Comparison of ENCODE assay signal across 19 cellular contexts in the genomic region with DNA sequence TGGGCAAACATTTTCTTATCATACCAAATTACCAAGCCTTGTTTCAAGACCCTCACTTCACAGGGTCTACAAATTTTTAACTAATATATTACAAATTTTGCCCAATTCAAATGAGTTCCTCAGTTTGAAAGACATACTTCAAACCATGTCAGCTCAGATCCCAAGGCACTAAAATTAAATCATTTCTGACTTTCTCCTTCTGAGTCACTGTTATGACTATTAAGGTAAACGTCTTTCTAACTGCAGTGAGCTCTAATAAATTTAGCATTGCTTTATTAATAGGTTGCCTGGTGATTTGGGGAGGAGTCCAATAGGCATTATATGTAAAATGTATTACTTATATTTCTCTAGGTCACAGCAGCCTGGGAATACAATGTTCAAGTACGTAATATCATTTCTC.
DNase-seq lines count a peak whose midpoint lies in the region; ATAC-seq, FAIRE-seq and TF ChIP-seq lines count a peak whose summit lies in the region.
"Had no signal": no experiment of that assay in that cellular context is flagged by ENCODE, and none has a peak within 500 bp of the region (broad histone marks: within the 10 kb centered on the region; RNA-seq: fewer than 3 reads in every experiment).

No MANE protein-coding gene starts in this region.

- peaks cover 0 to 22% (median 5%) of the 10 kb centered on the region in 3 donors for H3K4me1 ChIP-seq in gastroesophageal sphincter
- H3K4me1 ChIP-seq: Caco-2 had no signal

- H3K36me3 ChIP-seq in bronchial epithelial cell (ENCODE audit: control insufficient read depth, insufficient read depth, low read length) = no peaks in the 10 kb centered on the region
- no peaks in the 10 kb centered on the region for H3K36me3 ChIP-seq in gastroesophageal sphincter
- H3K36me3 ChIP-seq: BLaER1 had no signal

- no peaks in the 10 kb centered on the region for H3K27me3 Mint-ChIP-seq in glutamatergic neuron (ENCODE audit: unreplicated experiment)

- no peaks in the 10 kb centered on the region for H3K9me3 ChIP-seq in gastroesophageal sphincter
- H3K9me3 ChIP-seq: Caco-2 had no signal

- TF ChIP-seq POLR2A in gastroesophageal sphincter (IDR thresholded peaks at IDR 0.05) = no peak

- ATAC-seq in GM18511 (IDR thresholded peaks at IDR 0.05; ENCODE audit: unreplicated experiment) (peak; percentile 54), HG03175 (IDR thresholded peaks at IDR 0.05; ENCODE audit: unreplicated experiment) (peak; percentile 42), gastroesophageal sphincter (no peak)

- TF ChIP-seq CTCF in bronchial epithelial cell (IDR thresholded peaks at IDR 0.05; ENCODE audit: insufficient read depth, low read length, severe bottlenecking) = no peak
- no peak for TF ChIP-seq CTCF in glutamatergic neuron (IDR thresholded peaks at IDR 0.05; ENCODE audit: partially characterized antibody, unreplicated experiment)
- no peak for TF ChIP-seq CTCF in gastroesophageal sphincter (IDR thresholded peaks at IDR 0.05)

- H3K4me3 ChIP-seq in bronchial epithelial cell (ENCODE audit: low read depth, low read length) = no peak overlapping the region
- no peak overlapping the region for H3K4me3 ChIP-seq in gastroesophageal sphincter
- H3K4me3 ChIP-seq: BLaER1, GM23248 had no signal

- H3K36me3 Mint-ChIP-seq in glutamatergic neuron (ENCODE audit: unreplicated experiment) = no peaks in the 10 kb centered on the region
- H3K36me3 Mint-ChIP-seq: CD8-positive, alpha-beta memory T cell had no signal

- no peaks in the 10 kb centered on the region for H3K27me3 ChIP-seq in bronchial epithelial cell (ENCODE audit: control insufficient read depth, insufficient read depth, low read length)
- no peaks in the 10 kb centered on the region for H3K27me3 ChIP-seq in gastroesophageal sphincter
- H3K27me3 ChIP-seq: BLaER1 had no signal

- H3K27ac ChIP-seq in gastroesophageal sphincter = no peak overlapping the region
- H3K27ac ChIP-seq: BLaER1, GM23248 had no signal

- H3K4me3 Mint-ChIP-seq in glutamatergic neuron (ENCODE audit: unreplicated experiment) = no peak overlapping the region
- H3K4me3 Mint-ChIP-seq: CD8-positive, alpha-beta memory T cell had no signal

- DNase-seq in bronchial epithelial cell (ENCODE audit: low read depth) (peak; percentile 68), kidney tubule cell (ENCODE audit: low spot score) (peak; percentile 19), glutamatergic neuron (no peak), NOMO-1 treated with DMSO at 0.1 percent for 48 hours (lab: John Stamatoyannopoulos, UW; ENCODE audit: unreplicated experiment) (no peak), amygdala (lab: John Stamatoyannopoulos, UW) (no peak)
- DNase-seq: 8988T; AML-193; Caco-2; CD8-positive, alpha-beta memory T cell; DMS53; GF-D8; GM23248; IMR-90 had no signal

- TF ChIP-seq EP300 in gastroesophageal sphincter (IDR thresholded peaks at IDR 0.05) = no peak

- H3K27ac Mint-ChIP-seq in glutamatergic neuron (ENCODE audit: unreplicated experiment) = no peak overlapping the region
- H3K27ac Mint-ChIP-seq: CD8-positive, alpha-beta memory T cell had no signal

- no peaks in the 10 kb centered on the region for H3K4me1 Mint-ChIP-seq in glutamatergic neuron (ENCODE audit: low read depth, unreplicated experiment)
- H3K4me1 Mint-ChIP-seq: CD8-positive, alpha-beta memory T cell had no signal

- 23 to 36% methylated on average over 2 of the region's 2 CpGs for WGBS in gastroesophageal sphincter (ENCODE audit: low coverage in 1 of 2), 2 donors

- peaks cover 3% of the 10 kb centered on the region for H3K9me3 Mint-ChIP-seq in glutamatergic neuron (ENCODE audit: unreplicated experiment)

- FAIRE-seq in bronchial epithelial cell (lab: Jason Lieb, UNC) = no peak
- FAIRE-seq: GM18507, H54 had no signal

Comparison
In these comparisons a context has a peak if more than half of its experiments do, and no peak if none do; other contexts are left out.
1. DNase-seq: peak in bronchial epithelial cell (single experiment) and kidney tubule cell (single experiment); none in glutamatergic neuron (single experiment), NOMO-1 treated with DMSO at 0.1 percent for 48 hours (single experiment) and amygdala (0 of 56).